In genomic region chr2:180759631-180760030, GRCh38 we compare ENCODE assay signal across 10 cellular contexts.
"Had no signal": no experiment of that assay in that cellular context is flagged by ENCODE, and none has a peak within 500 bp of the region (broad histone marks: within the 10 kb centered on the region; RNA-seq: fewer than 3 reads in every experiment).

No MANE protein-coding gene starts in this region.

- H3K9ac ChIP-seq: GM23248 had no signal

- FAIRE-seq: H1, H54 had no signal

- H2AFZ ChIP-seq: GM23248, GM23338 had no signal

- H3K9me3 ChIP-seq: HAP-1 had no signal

- H3K4me3 ChIP-seq: GM23248, GM23338, HAP-1 had no signal

- H3K27ac ChIP-seq: GM23248 had no signal

- H3K9me3 Mint-ChIP-seq: GM23338, H9, HFFc6 had no signal

- H3K36me3 ChIP-seq: HAP-1 had no signal

- H3K4me3 Mint-ChIP-seq: GM23338, H9, HFFc6 had no signal

- H3K4me2 ChIP-seq: GM23338 had no signal

- DNase-seq: GM23248, GOT3, H7, H9, HCEC 1CT, HFFc6 had no signal

- H3K27ac Mint-ChIP-seq: GM23338, H9, HFFc6 had no signal
